8 cellular contexts compared by ENCODE assay signal in genomic region chr3:64686446-64686908, GRCh38. TPM values are rescaled to one million over a fixed set of nuclear protein-coding genes. Genes with fewer than 3 reads are reported as not detected.
A peak's percentile ranks its signal among the peaks of the same experiment; 100 is the strongest.
DNase-seq lines count a peak whose midpoint lies in the region; ATAC-seq, FAIRE-seq and TF ChIP-seq lines count a peak whose summit lies in the region.

No MANE protein-coding gene starts in this region.

- TF ChIP-seq POLR2A in H54 (IDR thresholded peaks at IDR 0.05; ENCODE audit: low read depth, low read length) (no peak), GM18505 (IDR thresholded peaks at IDR 0.05; ENCODE audit: borderline replicate concordance, extremely low read depth, insufficient read depth, insufficient read length) (no peak)

- no peaks in the 10 kb centered on the region for H3K27me3 ChIP-seq in HAP-1 (ENCODE audit: low read depth)

- peaks cover 19% of the 10 kb centered on the region for H3K4me1 ChIP-seq in HAP-1

- peak overlapping the region; percentile 46 for H3K4me3 ChIP-seq in HAP-1

- no peaks in the 10 kb centered on the region for H3K9me3 ChIP-seq in HAP-1

- H3K36me3 ChIP-seq in HAP-1 (replicated peaks) = no peaks in the 10 kb centered on the region

- in situ Hi-C loops in HAP-1 (cut with MboI; ENCODE audit: low sequenced_read_pairs) = no loop called here

- DNase-seq in HAP-1 (ENCODE audit: low spot score in 2 of 2) (peak; percentile 51 to 59), SW480 (ENCODE audit: low spot score) (peak; percentile 73), left cardiac atrium (no peak), sciatic nerve (ENCODE audit: low spot score) (peak; percentile 65), H54 (ENCODE audit: insufficient read length, low spot score) (no peak), NCI-H2196 treated with DMSO at 0.1 percent for 48 hours (lab: John Stamatoyannopoulos, UW; ENCODE audit: unreplicated experiment) (no peak)
- DNase-seq in stimulated activated CD4-positive, alpha-beta T cell treated with anti-CD3 and anti-CD28 coated beads, Interleukin-1b, Interleukin-23, amount 100 ng/mL, for 48 hours = no peak

- no peak for FAIRE-seq in H54 (lab: Jason Lieb, UNC)

- peak; percentile 21 to 24 for ATAC-seq in left cardiac atrium
- ATAC-seq in sciatic nerve = peak; percentile 16
- ATAC-seq in GM18505 (IDR thresholded peaks at IDR 0.05; ENCODE audit: unreplicated experiment) = no peak

- intact Hi-C loops in left cardiac atrium (cut with DNase I) (loop anchor here (2.0 to 10.0 kb wide), 4 partner anchors 71 to 488 kb away; no protein-coding TSS in a partner anchor), sciatic nerve (cut with DNase I) (loop anchor here (2.0 to 10.0 kb wide), 2 partner anchors 484 to 748 kb away; no protein-coding TSS in a partner anchor)

RNA-seq across cellular contexts. Expression of gene ADAMTS9, which starts 1.3 kb away (rescaled TPM):
- total RNA-seq in left cardiac atrium (100 to 1,000 TPM in 1 of 2 donors, 10 to 100 TPM in 1; 28.0 to 100 TPM), sciatic nerve (185 TPM)

Comparison
In these comparisons a context has a peak if more than half of its experiments do, and no peak if none do; other contexts are left out.
1. DNase-seq: peak in HAP-1 (2 of 2), SW480 (single experiment) and sciatic nerve (single experiment); none in left cardiac atrium (single experiment), stimulated activated CD4-positive, alpha-beta T cell treated with anti-CD3 and anti-CD28 coated beads, Interleukin-1b, Interleukin-23, amount 100 ng/mL, for 48 hours (single experiment), H54 (single experiment) and NCI-H2196 treated with DMSO at 0.1 percent for 48 hours (single experiment).